In the genomic region with DNA sequence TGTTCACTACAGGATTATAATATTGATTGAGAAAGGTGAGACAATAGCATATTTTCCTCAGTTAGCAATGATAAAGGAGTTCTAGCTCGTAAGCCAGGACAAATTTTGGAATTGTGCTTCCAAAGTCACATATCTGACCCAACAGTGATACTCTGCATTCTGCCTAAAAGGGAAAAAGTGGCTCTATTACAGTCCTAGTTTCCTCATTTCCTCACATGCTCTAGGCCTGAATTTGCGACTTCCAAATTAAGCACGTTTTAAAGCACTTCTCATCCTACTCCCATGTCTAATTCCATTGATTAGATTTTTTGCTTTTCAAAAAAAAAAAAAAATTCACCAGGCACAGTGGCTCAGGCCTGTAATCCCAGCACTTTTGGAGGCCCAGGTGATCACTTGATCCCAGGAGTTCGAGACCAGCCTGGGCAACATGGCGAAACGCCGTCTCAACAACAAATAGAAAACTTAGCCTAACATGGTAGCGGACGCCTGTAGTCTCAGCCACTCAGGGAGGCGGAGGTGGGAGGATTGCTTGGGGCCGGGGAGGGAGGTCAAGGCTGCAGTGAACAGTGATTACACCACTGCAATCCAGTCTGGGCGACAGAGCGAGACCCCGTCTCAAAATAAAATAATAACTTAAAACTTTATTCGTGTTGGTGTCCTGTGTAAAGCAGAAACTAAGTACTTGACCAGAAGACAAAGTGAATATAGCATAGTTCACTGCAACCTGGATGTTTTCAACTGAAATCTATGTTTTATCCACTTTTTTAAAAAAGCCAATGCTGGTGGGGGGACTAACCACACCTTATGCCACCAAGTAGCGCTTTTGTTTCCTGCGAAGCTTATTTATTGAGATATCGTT, we compare ENCODE assay signal across 8 cellular contexts. TPM values are rescaled to one million over a fixed set of nuclear protein-coding genes. Genes with fewer than 3 reads are reported as not detected.
DNase-seq lines count a peak whose midpoint lies in the region; ATAC-seq and TF ChIP-seq lines count a peak whose summit lies in the region.

No MANE protein-coding gene starts in this region.

- POLR2A ChIA-PET in activated CD8-positive, alpha-beta T cell treated with anti-CD3 and anti-CD28 coated beads for 36 hours (lab: Charles Lee) = interaction anchor here (1.4 to 5.2 kb wide), 4 partner anchors 9 to 67 kb away, joined by 3 to 89 read pairs (median 4); partner anchors contain the start of gene SNRPD1

- H3K9me3 ChIP-seq in H9 (ENCODE audit: control insufficient read depth, low read depth, low read length) (no peaks in the 10 kb centered on the region), thoracic aorta (no peaks in the 10 kb centered on the region)

- no peak overlapping the region for H3K56ac ChIP-seq in H9 (ENCODE audit: insufficient read length, low read depth, low read length)

- H2AK5ac ChIP-seq in H9 (ENCODE audit: insufficient read length, low read length) = no peak overlapping the region

- H2BK12ac ChIP-seq in H9 (ENCODE audit: insufficient read length, low read depth, low read length) = no peak overlapping the region

- no peaks in the 10 kb centered on the region for H3K27me3 Mint-ChIP-seq in H9 (ENCODE audit: low read depth)
- no peaks in the 10 kb centered on the region for H3K27me3 Mint-ChIP-seq in activated CD8-positive, alpha-beta T cell treated with anti-CD3 and anti-CD28 coated beads for 36 hours

- H3K79me2 ChIP-seq in H9 (ENCODE audit: insufficient read depth, low read length) = peaks cover 19% of the 10 kb centered on the region; the same call in 1 of the 2 replicates

- H3K9ac ChIP-seq in H9 (ENCODE audit: extremely low read depth, insufficient read length, low read length) = peak overlapping the region; percentile 89

- peak; percentile 22 to 44 for DNase-seq in AML-193 (lab: John Stamatoyannopoulos, UW)
- DNase-seq in H9 = peak; percentile 33
- no peak for DNase-seq in activated CD8-positive, alpha-beta T cell treated with anti-CD3 and anti-CD28 coated beads for 36 hours
- DNase-seq in islet precursor cell = peak; percentile 68
- no peak for DNase-seq in thoracic aorta (ENCODE audit: low spot score)

- no peak overlapping the region for H3K14ac ChIP-seq in H9 (ENCODE audit: insufficient read depth, low read length)

- no peak overlapping the region for H4K5ac ChIP-seq in H9 (ENCODE audit: insufficient read length, low read depth, low read length)

- intact Hi-C loops in activated CD8-positive, alpha-beta T cell treated with anti-CD3 and anti-CD28 coated beads for 36 hours (cut with micrococcal nuclease) = no loop called here

- H3K18ac ChIP-seq in H9 (ENCODE audit: insufficient read length, low read depth, low read length) = no peak overlapping the region

- H3K36me3 Mint-ChIP-seq in H9 (ENCODE audit: insufficient read depth in 1 of 3, low read depth in 3 of 3) = peaks cover 15 to 23% (median 15%) of the 10 kb centered on the region in 3 experiments
- H3K36me3 Mint-ChIP-seq in activated CD8-positive, alpha-beta T cell treated with anti-CD3 and anti-CD28 coated beads for 36 hours (ENCODE audit: low read depth) = peaks cover 7% of the 10 kb centered on the region

- no peak overlapping the region for H2BK20ac ChIP-seq in H9 (ENCODE audit: low read depth, low read length, poor library complexity, severe bottlenecking)

- peak overlapping the region; percentile 95 to 100 (median 99) for H3K27ac Mint-ChIP-seq in H9
- H3K27ac Mint-ChIP-seq in activated CD8-positive, alpha-beta T cell treated with anti-CD3 and anti-CD28 coated beads for 36 hours = peak overlapping the region; percentile 98

- H3K36me3 ChIP-seq in thoracic aorta = no peaks in the 10 kb centered on the region

- peak overlapping the region; percentile 97 to 99 for H3K4me3 Mint-ChIP-seq in H9
- H3K4me3 Mint-ChIP-seq in activated CD8-positive, alpha-beta T cell treated with anti-CD3 and anti-CD28 coated beads for 36 hours = peak overlapping the region; percentile 86

- WGBS in H9 (ENCODE audit: extremely low coverage, insufficient read length, low lambda C conversion rate) = no CpG with 5 or more reads among the region's 18 CpGs

- peak overlapping the region; percentile 25 for H3K27ac ChIP-seq in H9 (ENCODE audit: insufficient read length, low read depth, low read length)
- H3K27ac ChIP-seq in thoracic aorta = peak overlapping the region; percentile 91 to 98

- H3K4me1 ChIP-seq in H9 (ENCODE audit: insufficient read depth, low read length) (no peaks in the 10 kb centered on the region), thoracic aorta (ENCODE audit: control insufficient read depth in 1 of 2, low read depth in 2 of 2) (peaks cover 7 to 20% of the 10 kb centered on the region in 2 donors)

- no peak overlapping the region for H2AFZ ChIP-seq in H9 (ENCODE audit: low read length)

- no peaks in the 10 kb centered on the region for H3K27me3 ChIP-seq in H9 (ENCODE audit: insufficient read depth, low read length)
- no peaks in the 10 kb centered on the region for H3K27me3 ChIP-seq in thoracic aorta (replicated peaks; ENCODE audit: insufficient read depth)

- H3K4me3 ChIP-seq in thoracic aorta = peak overlapping the region; percentile 83

- TF ChIP-seq CTCF in H9 (conservative IDR thresholded peaks at IDR 0.05) (no peak), thoracic aorta (IDR thresholded peaks at IDR 0.05) (no peak)
- no peak for TF ChIP-seq CTCF in activated CD8-positive, alpha-beta T cell treated with anti-CD3 and anti-CD28 coated beads for 36 hours (IDR thresholded peaks at IDR 0.05)

- no peak overlapping the region for H2BK120ac ChIP-seq in H9 (ENCODE audit: low read depth, low read length, poor library complexity, severe bottlenecking)

- peaks cover 3% of the 10 kb centered on the region for H4K20me1 ChIP-seq in H9 (ENCODE audit: control insufficient read depth, insufficient read depth, insufficient read length)

- peak overlapping the region; percentile 65 for H3K4me2 ChIP-seq in H9 (ENCODE audit: insufficient read depth, insufficient read length, low read length)

- CTCF ChIA-PET in activated CD8-positive, alpha-beta T cell treated with anti-CD3 and anti-CD28 coated beads for 36 hours (lab: Charles Lee) = interaction anchor here (1.2 to 5.5 kb wide), 4 partner anchors 12 to 109 kb away, joined by 3 to 144 read pairs (median 7); partner anchors contain the start of gene SNRPD1

- H3K4ac ChIP-seq in H9 (ENCODE audit: low read depth, low read length) = no peak overlapping the region

- no peak overlapping the region for H3K23ac ChIP-seq in H9 (ENCODE audit: insufficient read length, low read depth, low read length)

- no peak overlapping the region for H2BK15ac ChIP-seq in H9 (ENCODE audit: low read depth, low read length)

- no peak overlapping the region for H2BK5ac ChIP-seq in H9 (ENCODE audit: insufficient read length, low read length)

- H3K9me3 Mint-ChIP-seq in H9 = peaks cover 7 to 11% of the 10 kb centered on the region in 2 experiments
- H3K9me3 Mint-ChIP-seq in activated CD8-positive, alpha-beta T cell treated with anti-CD3 and anti-CD28 coated beads for 36 hours = no peaks in the 10 kb centered on the region

- no peak overlapping the region for H3T11ph ChIP-seq in H9 (ENCODE audit: low read length)

- H3K4me1 Mint-ChIP-seq in H9 = peaks cover 8 to 13% of the 10 kb centered on the region in 2 experiments
- peaks cover 31% of the 10 kb centered on the region for H3K4me1 Mint-ChIP-seq in activated CD8-positive, alpha-beta T cell treated with anti-CD3 and anti-CD28 coated beads for 36 hours (ENCODE audit: low read depth)

- ATAC-seq in activated CD8-positive, alpha-beta T cell treated with anti-CD3 and anti-CD28 coated beads for 36 hours = no peak
- ATAC-seq in thoracic aorta (ENCODE audit: insufficient number of reproducible peaks, low FRiP score, low read depth) (no peak), GM19463 (IDR thresholded peaks at IDR 0.05; ENCODE audit: unreplicated experiment) (no peak), GM18861 (IDR thresholded peaks at IDR 0.05; ENCODE audit: unreplicated experiment) (no peak), HG03139 (IDR thresholded peaks at IDR 0.05; ENCODE audit: unreplicated experiment) (no peak)

- no peak overlapping the region for H4K91ac ChIP-seq in H9 (ENCODE audit: insufficient read length, low read depth, low read length)

- H4K8ac ChIP-seq in H9 (replicated peaks; ENCODE audit: insufficient read length, low read depth, low read length) = no peak overlapping the region

- no peaks in the 10 kb centered on the region for H3K79me1 ChIP-seq in H9 (ENCODE audit: insufficient read depth, low read depth, low read length, poor library complexity, severe bottlenecking)

- H3K23me2 ChIP-seq in H9 (ENCODE audit: insufficient read length, low read depth, low read length, poor library complexity, severe bottlenecking) = peaks cover 4% of the 10 kb centered on the region

RNA-seq across cellular contexts. Expression of gene ESCO1, which starts 1.5 kb away (rescaled TPM):
- total RNA-seq in H9 (2021) = 36.4 and 36.7 TPM in 2 replicates
- 10 to 100 TPM; 21.8 to 23.1 TPM for total RNA-seq in activated CD8-positive, alpha-beta T cell treated with anti-CD3 and anti-CD28 coated beads for 36 hours
- total RNA-seq in thoracic aorta = 10 to 100 TPM; 10.3 to 22.0 TPM

RNA-seq across cellular contexts. Expression of gene SNRPD1, which starts 13.2 kb away (rescaled TPM):
- total RNA-seq in H9 (2021) (174 and 178 TPM in 2 replicates), thoracic aorta (1 to 10 TPM; 4.3 to 7.8 TPM)
- 100 to 1,000 TPM; 148 to 159 TPM for total RNA-seq in activated CD8-positive, alpha-beta T cell treated with anti-CD3 and anti-CD28 coated beads for 36 hours

Comparison
In these comparisons a context has a peak if more than half of its experiments do, and no peak if none do; other contexts are left out.
1. DNase-seq: peak in AML-193 (2 of 2), H9 (single experiment) and islet precursor cell (single experiment); none in activated CD8-positive, alpha-beta T cell treated with anti-CD3 and anti-CD28 coated beads for 36 hours (single experiment) and thoracic aorta (single experiment).
2. RNA of gene SNRPD1, which starts 13.2 kb away (total RNA-seq): 174 to 178 TPM in H9 and 148 to 159 TPM in activated CD8-positive, alpha-beta T cell treated with anti-CD3 and anti-CD28 coated beads for 36 hours; 4.3 to 7.8 TPM in thoracic aorta; every median in the first group is over 10 times any median in the second.